ENCODE assay signal across 19 cellular contexts in genomic region chr3:73783811-73784210, GRCh38.
A peak's percentile ranks its signal among the peaks of the same experiment; 100 is the strongest.
DNase-seq lines count a peak whose midpoint lies in the region; TF ChIP-seq lines count a peak whose summit lies in the region.
"Had no signal": no experiment of that assay in that cellular context is flagged by ENCODE, and none has a peak within 500 bp of the region (broad histone marks: within the 10 kb centered on the region; RNA-seq: fewer than 3 reads in every experiment).

No MANE protein-coding gene starts in this region.

- no peak for TF ChIP-seq CTCF in tibial nerve (IDR thresholded peaks at IDR 0.05)

- H3K27me3 ChIP-seq in tibial nerve = no peaks in the 10 kb centered on the region

- peak; percentile 73 for DNase-seq in foreskin melanocyte
- DNase-seq in midbrain (lab: John Stamatoyannopoulos, UW) = peak; percentile 54
- DNase-seq in tibial nerve (ENCODE audit: low spot score in 2 of 2) = no peak
- no peak for DNase-seq in DMS79 treated with DMSO at 0.1 percent for 48 hours (lab: John Stamatoyannopoulos, UW)
- DNase-seq in stimulated activated CD8-positive, alpha-beta memory T cell treated with anti-CD3 and anti-CD28 coated beads, Interleukin-4, amount 100 ng/mL, for 48 hours = no peak
- no peak for DNase-seq in RKO (ENCODE audit: low spot score)
- DNase-seq: Caco-2; CD4-positive, CD25-positive, alpha-beta regulatory T cell; DMS153; IMR-90; NCI-H1105; NCI-H146; NCI-H2029; NCI-H226; NCI-H510A treated with DMSO at 0.1 percent for 48 hours; OCI-M1; Right ventricle myocardium superior had no signal

- TF ChIP-seq EP300 in tibial nerve (IDR thresholded peaks at IDR 0.05) = peak in 1 of 2 donors; percentile 19

- H3K36me3 ChIP-seq in tibial nerve = no peaks in the 10 kb centered on the region

- TF ChIP-seq POLR2A in tibial nerve (IDR thresholded peaks at IDR 0.05) = no peak

- H3K9me3 ChIP-seq in tibial nerve = no peaks in the 10 kb centered on the region
- H3K9me3 ChIP-seq: Caco-2 had no signal

- H3K27ac ChIP-seq in angular gyrus (ENCODE audit: low read depth, low read length) (peak overlapping the region; percentile 55), tibial nerve (peak overlapping the region in 3 of 4 donors; percentile 25 to 63 (median 57))
- H3K27ac ChIP-seq: KMS-11 had no signal

- no peak overlapping the region for H3K4me3 ChIP-seq in tibial nerve

- H3K4me1 ChIP-seq in tibial nerve = peaks cover 0 to 30% (median 18%) of the 10 kb centered on the region in 4 donors

Comparison
In these comparisons a context has a peak if more than half of its experiments do, and no peak if none do; other contexts are left out.
1. DNase-seq: peak in foreskin melanocyte (single experiment) and midbrain (single experiment); none in tibial nerve (0 of 2), DMS79 treated with DMSO at 0.1 percent for 48 hours (single experiment), stimulated activated CD8-positive, alpha-beta memory T cell treated with anti-CD3 and anti-CD28 coated beads, Interleukin-4, amount 100 ng/mL, for 48 hours (single experiment) and RKO (single experiment).